9 cellular contexts compared by ENCODE assay signal in the genomic region with DNA sequence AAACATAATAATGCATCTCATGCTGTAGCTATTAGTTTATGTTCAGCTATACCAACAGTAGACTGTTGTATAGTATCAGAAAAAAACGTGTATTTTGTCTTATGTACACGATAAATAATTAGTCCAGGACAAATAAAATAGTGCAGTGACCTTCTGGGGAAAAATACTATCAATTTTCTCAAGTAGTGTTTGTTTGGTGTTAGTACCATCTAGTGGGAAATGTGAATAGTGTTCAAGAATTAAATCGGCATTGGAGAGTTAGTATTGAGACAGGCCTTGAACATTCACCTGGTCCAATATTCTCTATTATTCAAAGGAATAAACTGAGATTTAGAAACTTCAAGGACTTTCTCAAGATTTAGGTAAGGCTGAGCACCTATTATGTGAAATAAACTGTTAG. TPM values are rescaled to one million over a fixed set of nuclear protein-coding genes. Genes with fewer than 3 reads are reported as not detected.
DNase-seq lines count a peak whose midpoint lies in the region; ATAC-seq and FAIRE-seq lines count a peak whose summit lies in the region.
"Had no signal": no experiment of that assay in that cellular context is flagged by ENCODE, and none has a peak within 500 bp of the region (broad histone marks: within the 10 kb centered on the region; RNA-seq: fewer than 3 reads in every experiment).

No MANE protein-coding gene starts in this region.

- H3K4me3 ChIP-seq in skeletal muscle cell (ENCODE audit: low read depth, low read length): no peak overlapping the region

- DNase-seq in DMS 273 (lab: John Stamatoyannopoulos, UW; ENCODE audit: unreplicated experiment) (peak; percentile 27), DMS 273 treated with DMSO at 0.1 percent for 48 hours (lab: John Stamatoyannopoulos, UW) (no peak), RPMI7951 (ENCODE audit: low read depth) (peak; percentile 34), frontal cortex (ENCODE audit: low spot score in 2 of 2) (peak in 1 of 2 donors; percentile 10), skeletal muscle cell (ENCODE audit: low read depth) (peak; percentile 4), iPS-NIHi11 (ENCODE audit: low spot score) (no peak), SK-N-DZ (ENCODE audit: low spot score) (no peak)
- DNase-seq: 8988T had no signal

- ATAC-seq in GM19395 (IDR thresholded peaks at IDR 0.05; ENCODE audit: unreplicated experiment): no peak

- peak; percentile 89 for FAIRE-seq in frontal cortex (lab: Jason Lieb, UNC)

RNA-seq across cellular contexts. Expression of a gene that starts 21.7 kb away (rescaled TPM):
- not detected in 2 replicates for total RNA-seq in RPMI7951 (2014; rRNA removed; shearing (Covaris generic))
- total RNA-seq in frontal cortex: not detected
- not detected in 2 replicates for polyA plus RNA-seq in SK-N-DZ (2014; cell fraction: cytosol; rRNA removed)
- polyA plus RNA-seq in SK-N-DZ (2014; cell fraction: nucleus; rRNA removed): not detected in 2 replicates

RNA-seq across cellular contexts. Expression of a gene that starts 26.9 kb away (rescaled TPM):
- total RNA-seq in RPMI7951 (2014; rRNA removed; shearing (Covaris generic)): not detected in 2 replicates
- total RNA-seq in frontal cortex: not detected
- polyA plus RNA-seq in SK-N-DZ (2014; cell fraction: cytosol; rRNA removed): not detected in 2 replicates
- not detected in 2 replicates for polyA plus RNA-seq in SK-N-DZ (2014; cell fraction: nucleus; rRNA removed)

RNA-seq across cellular contexts. Expression of a gene that starts 42.5 kb away (rescaled TPM):
- total RNA-seq in RPMI7951 (2014; rRNA removed; shearing (Covaris generic)): not detected in 2 replicates
- not detected for total RNA-seq in frontal cortex
- polyA plus RNA-seq in SK-N-DZ (2014; cell fraction: cytosol; rRNA removed): not detected in 2 replicates
- polyA plus RNA-seq in SK-N-DZ (2014; cell fraction: nucleus; rRNA removed): not detected in 2 replicates

RNA-seq across cellular contexts. Expression of a gene that starts 59.0 kb away (rescaled TPM):
- not detected in 2 replicates for total RNA-seq in RPMI7951 (2014; rRNA removed; shearing (Covaris generic))
- total RNA-seq in frontal cortex: not detected
- polyA plus RNA-seq in SK-N-DZ (2014; cell fraction: cytosol; rRNA removed): not detected in 2 replicates
- polyA plus RNA-seq in SK-N-DZ (2014; cell fraction: nucleus; rRNA removed): not detected in 2 replicates

Comparison
In these comparisons a context has a peak if more than half of its experiments do, and no peak if none do; other contexts are left out.
1. DNase-seq: peak in DMS 273 (single experiment), RPMI7951 (single experiment) and skeletal muscle cell (single experiment); none in DMS 273 treated with DMSO at 0.1 percent for 48 hours (single experiment), iPS-NIHi11 (single experiment) and SK-N-DZ (single experiment).